ENCODE assay signal across 8 cellular contexts in genomic region chr9:68706579-68707201, GRCh38. TPM values are rescaled to one million over a fixed set of nuclear protein-coding genes. Genes with fewer than 3 reads are reported as not detected.
DNase-seq lines count a peak whose midpoint lies in the region; ATAC-seq lines count a peak whose summit lies in the region.

No MANE protein-coding gene starts in this region.

- CTCF ChIA-PET in CD4-positive, alpha-beta memory T cell (lab: Charles Lee; ENCODE audit: partially characterized antibody), result no interaction called here

- peaks cover 52 to 62% of the 10 kb centered on the region in 2 donors for H3K27me3 Mint-ChIP-seq in CD4-positive, alpha-beta memory T cell

- no peak overlapping the region for H3K9ac ChIP-seq in HUES6 (ENCODE audit: low read length)

- H3K27me3 ChIP-seq in CD4-positive, alpha-beta memory T cell (ENCODE audit: insufficient read depth, low read length), result peaks cover 5% of the 10 kb centered on the region
- peaks cover 64% of the 10 kb centered on the region for H3K27me3 ChIP-seq in HUES6 (ENCODE audit: control insufficient read depth, insufficient read depth, low read length)

- H3K4me3 ChIP-seq in CD4-positive, alpha-beta memory T cell (ENCODE audit: low read length in 2 of 2), result no peak overlapping the region
- H3K4me3 ChIP-seq in HUES6 (ENCODE audit: low read depth, low read length), result peak overlapping the region; percentile 90

- H3K36me3 Mint-ChIP-seq in CD4-positive, alpha-beta memory T cell, result no peaks in the 10 kb centered on the region
- no peaks in the 10 kb centered on the region for H3K36me3 Mint-ChIP-seq in stimulated activated effector memory CD8-positive, alpha-beta T cell treated with anti-CD3 and anti-CD28 coated beads, Interleukin-12 subunit alpha, Interleukin-12 subunit beta, amount 100 ng/mL, for 72 hours

- no peak overlapping the region for H3K27ac Mint-ChIP-seq in CD4-positive, alpha-beta memory T cell
- no peak overlapping the region for H3K27ac Mint-ChIP-seq in stimulated activated effector memory CD8-positive, alpha-beta T cell treated with anti-CD3 and anti-CD28 coated beads, Interleukin-12 subunit alpha, Interleukin-12 subunit beta, amount 100 ng/mL, for 72 hours

- H3K4me1 Mint-ChIP-seq in CD4-positive, alpha-beta memory T cell, result peaks cover 8 to 27% (median 20%) of the 10 kb centered on the region in 4 donors
- H3K4me1 Mint-ChIP-seq in stimulated activated effector memory CD8-positive, alpha-beta T cell treated with anti-CD3 and anti-CD28 coated beads, Interleukin-12 subunit alpha, Interleukin-12 subunit beta, amount 100 ng/mL, for 72 hours, result no peaks in the 10 kb centered on the region

- ATAC-seq in GM19395 (IDR thresholded peaks at IDR 0.05; ENCODE audit: unreplicated experiment) (peak; percentile 41), HG03097 (IDR thresholded peaks at IDR 0.05; ENCODE audit: low FRiP score, unreplicated experiment) (no peak)
- ATAC-seq in stimulated activated effector memory CD8-positive, alpha-beta T cell treated with anti-CD3 and anti-CD28 coated beads, Interleukin-12 subunit alpha, Interleukin-12 subunit beta, amount 100 ng/mL, for 72 hours, result no peak

- no peaks in the 10 kb centered on the region for H3K9me3 Mint-ChIP-seq in CD4-positive, alpha-beta memory T cell
- no peaks in the 10 kb centered on the region for H3K9me3 Mint-ChIP-seq in stimulated activated effector memory CD8-positive, alpha-beta T cell treated with anti-CD3 and anti-CD28 coated beads, Interleukin-12 subunit alpha, Interleukin-12 subunit beta, amount 100 ng/mL, for 72 hours

- intact Hi-C loops in CD4-positive, alpha-beta memory T cell (cut with micrococcal nuclease), result no loop called here

- H3K27ac ChIP-seq in CD4-positive, alpha-beta memory T cell (ENCODE audit: low read depth, low read length), result no peak overlapping the region
- no peak overlapping the region for H3K27ac ChIP-seq in HUES6 (ENCODE audit: low read depth, low read length)

- DNase-seq in CD4-positive, alpha-beta memory T cell, result no peak
- peak; percentile 12 for DNase-seq in germinal center (ENCODE audit: low spot score)
- no peak for DNase-seq in stimulated activated effector memory CD8-positive, alpha-beta T cell treated with anti-CD3 and anti-CD28 coated beads, Interleukin-12 subunit alpha, Interleukin-12 subunit beta, amount 100 ng/mL, for 72 hours (ENCODE audit: low spot score in 2 of 2)
- no peak for DNase-seq in iPS-NIHi7 (ENCODE audit: extremely low spot score)
- DNase-seq in SW480 (ENCODE audit: low spot score), result no peak

- POLR2A ChIA-PET in CD4-positive, alpha-beta memory T cell (lab: Charles Lee; ENCODE audit: partially characterized antibody), result no interaction called here

- peak overlapping the region in 6 of 8 donors; percentile 44 to 81 (median 72) for H3K4me3 Mint-ChIP-seq in CD4-positive, alpha-beta memory T cell
- H3K4me3 Mint-ChIP-seq in stimulated activated effector memory CD8-positive, alpha-beta T cell treated with anti-CD3 and anti-CD28 coated beads, Interleukin-12 subunit alpha, Interleukin-12 subunit beta, amount 100 ng/mL, for 72 hours, result peak overlapping the region; percentile 62

- no peaks in the 10 kb centered on the region for H3K9me3 ChIP-seq in CD4-positive, alpha-beta memory T cell (ENCODE audit: control insufficient read depth in 1 of 2, low read length in 2 of 2)
- no peaks in the 10 kb centered on the region for H3K9me3 ChIP-seq in HUES6 (ENCODE audit: control insufficient read depth, insufficient read depth, low read depth, low read length)

- peaks cover 6% of the 10 kb centered on the region for H3K4me1 ChIP-seq in CD4-positive, alpha-beta memory T cell (ENCODE audit: insufficient read depth, low read length)
- peaks cover 16% of the 10 kb centered on the region for H3K4me1 ChIP-seq in HUES6 (ENCODE audit: control insufficient read depth, insufficient read depth, low read length)

- no peaks in the 10 kb centered on the region for H3K36me3 ChIP-seq in CD4-positive, alpha-beta memory T cell (ENCODE audit: insufficient read depth, low read length)
- no peaks in the 10 kb centered on the region for H3K36me3 ChIP-seq in HUES6 (ENCODE audit: control insufficient read depth, insufficient read depth, low read length)

RNA-seq across cellular contexts. Expression of gene PIP5K1B, which starts 1.6 kb away (rescaled TPM):
- total RNA-seq in CD4-positive, alpha-beta memory T cell, result under 1 TPM in 1 of 2 experiments, not detected in 1; 0.12 TPM
- under 1 TPM in 1 of 2 donors, not detected in 1; 0.25 TPM for polyA plus RNA-seq in CD4-positive, alpha-beta memory T cell
